In the genomic region with DNA sequence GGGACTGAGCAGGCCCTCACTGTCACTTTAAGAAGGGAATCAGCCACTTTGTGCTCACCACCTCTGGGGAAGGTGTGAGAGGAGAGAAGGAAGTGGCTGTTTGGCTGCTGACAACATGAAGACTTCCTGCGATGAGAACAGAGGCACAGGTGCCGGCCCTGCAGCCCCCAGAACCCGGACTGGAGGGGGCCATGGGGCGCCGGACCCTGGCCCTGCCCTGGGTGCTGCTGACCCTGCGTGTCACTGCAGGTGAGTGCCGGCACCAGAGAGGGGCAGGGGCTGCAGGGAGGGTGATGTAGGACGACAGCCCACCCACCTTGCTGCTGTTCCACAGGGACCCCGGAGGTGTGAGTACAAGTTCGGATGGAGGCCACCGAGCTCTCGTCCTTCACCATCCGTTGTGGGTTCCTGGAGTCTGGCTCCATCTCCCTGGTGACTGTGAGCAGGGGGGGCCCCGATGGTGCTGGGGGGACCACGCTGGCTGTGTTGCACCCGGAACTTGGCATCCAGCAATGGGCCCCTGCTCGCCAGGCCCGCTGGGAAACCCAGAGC, we compare ENCODE assay signal across 8 cellular contexts. TPM values are rescaled to one million over a fixed set of nuclear protein-coding genes. Genes with fewer than 3 reads are reported as not detected.
DNase-seq lines count a peak whose midpoint lies in the region; ATAC-seq and TF ChIP-seq lines count a peak whose summit lies in the region.
"Not testable (repeated sequence)": the region's sequence is repeated elsewhere in the genome, so short reads cannot be mapped to it uniquely, and the experiment has no call there.

No MANE protein-coding gene starts in this region.

- DNase-seq in DND-41; T-cell; activated CD8-positive, alpha-beta memory T cell treated with anti-CD3 and anti-CD28 coated beads, Interleukin-2, amount 10 ng/mL, durations not matched to agents 7 days and 5 days; activated naive CD8-positive, alpha-beta T cell treated with anti-CD3 and anti-CD28 coated beads for 36 hours: not testable (repeated sequence)
- DNase-seq in Right ventricle myocardium inferior (ENCODE audit: missing footprints) (peak; percentile 20), sigmoid colon (peak; percentile 55), upper lobe of left lung (peak in 1 of 2 donors; percentile 71)

- H3K79me2 ChIP-seq in DND-41 (ENCODE audit: insufficient read depth, low read length), result not testable (repeated sequence)

- TF ChIP-seq CTCF in DND-41 (IDR thresholded peaks at IDR 0.05; ENCODE audit: borderline replicate concordance, extremely low read depth, low read length, poor library complexity, severe bottlenecking); sigmoid colon (IDR thresholded peaks at IDR 0.05); upper lobe of left lung (IDR thresholded peaks at IDR 0.05): not testable (repeated sequence)

- WGBS in sigmoid colon, 2 donors, result 80 to 89% methylated on average over 18 of the region's 18 CpGs
- 74 to 100% methylated on average over 6 to 11 of the region's 18 CpGs for WGBS in upper lobe of left lung, 2 donors

- H3K36me3 ChIP-seq in DND-41 (ENCODE audit: insufficient read depth, low read length) (peaks cover 90% of the 10 kb centered on the region), sigmoid colon (peaks cover 27 to 97% (median 74%) of the 10 kb centered on the region in 4 donors), upper lobe of left lung (peaks cover 14 to 98% (median 87%) of the 10 kb centered on the region in 4 donors)

- H3K4me1 Mint-ChIP-seq in T-cell, result peaks cover 17 to 32% (median 19%) of the 10 kb centered on the region in 3 donors
- H3K4me1 Mint-ChIP-seq in activated CD8-positive, alpha-beta memory T cell treated with anti-CD3 and anti-CD28 coated beads, Interleukin-2, amount 10 ng/mL, durations not matched to agents 7 days and 5 days, result peaks cover 45% of the 10 kb centered on the region
- peaks cover 31% of the 10 kb centered on the region for H3K4me1 Mint-ChIP-seq in activated naive CD8-positive, alpha-beta T cell treated with anti-CD3 and anti-CD28 coated beads for 36 hours

- ATAC-seq in DND-41 (ENCODE audit: insufficient read depth, low read depth), result peak; percentile 40; the same call in 2 of the 3 replicates
- ATAC-seq in T-cell (replicated peaks in 1 of 4), result peak; percentile 76 to 95 (median 86)
- ATAC-seq in activated CD8-positive, alpha-beta memory T cell treated with anti-CD3 and anti-CD28 coated beads, Interleukin-2, amount 10 ng/mL, durations not matched to agents 7 days and 5 days, result peak; percentile 85
- not testable (repeated sequence) for ATAC-seq in Right ventricle myocardium inferior
- peak in 1 of 2 donors; percentile 15 for ATAC-seq in upper lobe of left lung (ENCODE audit: low FRiP score in 2 of 2)

- not testable (repeated sequence) for TF ChIP-seq POLR2A in sigmoid colon (IDR thresholded peaks at IDR 0.05); upper lobe of left lung (IDR thresholded peaks at IDR 0.05)

- CTCF ChIA-PET in T-cell (lab: Charles Lee), result interaction anchor here in 1 of 2 donors (1.1 kb wide), 1 partner anchor 353 kb away, joined by 3 read pairs; a partner anchor contains a TSS
- CTCF ChIA-PET in activated CD8-positive, alpha-beta memory T cell treated with anti-CD3 and anti-CD28 coated beads, Interleukin-2, amount 10 ng/mL, durations not matched to agents 7 days and 5 days (lab: Charles Lee), result interaction anchor here (1.6 kb wide), 1 partner anchor 55 kb away, joined by 4 read pairs; no protein-coding TSS in a partner anchor

- not testable (repeated sequence) for H3K27me3 ChIP-seq in DND-41 (ENCODE audit: insufficient read depth, low read length, poor library complexity); mononuclear cell (ENCODE audit: insufficient read depth, low read length); sigmoid colon; upper lobe of left lung

- H3K9me3 Mint-ChIP-seq in T-cell; activated CD8-positive, alpha-beta memory T cell treated with anti-CD3 and anti-CD28 coated beads, Interleukin-2, amount 10 ng/mL, durations not matched to agents 7 days and 5 days (ENCODE audit: low read depth); activated naive CD8-positive, alpha-beta T cell treated with anti-CD3 and anti-CD28 coated beads for 36 hours: not testable (repeated sequence)

- H3K9me3 ChIP-seq in DND-41 (ENCODE audit: insufficient read depth, low read length, severe bottlenecking); mononuclear cell (ENCODE audit: low read depth, low read length); sigmoid colon; upper lobe of left lung: not testable (repeated sequence)

- peak overlapping the region; percentile 61 to 77 (median 71) for H3K4me3 Mint-ChIP-seq in T-cell
- H3K4me3 Mint-ChIP-seq in activated CD8-positive, alpha-beta memory T cell treated with anti-CD3 and anti-CD28 coated beads, Interleukin-2, amount 10 ng/mL, durations not matched to agents 7 days and 5 days, result peak overlapping the region; percentile 45
- H3K4me3 Mint-ChIP-seq in activated naive CD8-positive, alpha-beta T cell treated with anti-CD3 and anti-CD28 coated beads for 36 hours, result peak overlapping the region; percentile 29

- not testable (repeated sequence) for H3K27ac ChIP-seq in DND-41 (ENCODE audit: low read length); sigmoid colon
- H3K27ac ChIP-seq in upper lobe of left lung, result peak overlapping the region in 2 of 4 donors; percentile 52 to 57

- H3K4me3 ChIP-seq in DND-41 (ENCODE audit: low read depth in 1 of 2, low read length in 2 of 2); sigmoid colon: not testable (repeated sequence)
- H3K4me3 ChIP-seq in mononuclear cell (ENCODE audit: low read length) (peak overlapping the region; percentile 39), upper lobe of left lung (peak overlapping the region in 3 of 4 donors; percentile 13 to 22 (median 20))

- peaks cover 33% of the 10 kb centered on the region for H3K36me3 Mint-ChIP-seq in T-cell
- H3K36me3 Mint-ChIP-seq in activated CD8-positive, alpha-beta memory T cell treated with anti-CD3 and anti-CD28 coated beads, Interleukin-2, amount 10 ng/mL, durations not matched to agents 7 days and 5 days, result peaks cover 43% of the 10 kb centered on the region
- peaks cover 41% of the 10 kb centered on the region for H3K36me3 Mint-ChIP-seq in activated naive CD8-positive, alpha-beta T cell treated with anti-CD3 and anti-CD28 coated beads for 36 hours

- H4K20me1 ChIP-seq in DND-41 (ENCODE audit: insufficient read depth, low read length), result peaks cover 11% of the 10 kb centered on the region; the same call in 1 of the 2 replicates

- not testable (repeated sequence) for H2AFZ ChIP-seq in DND-41 (ENCODE audit: low read depth, low read length)

- H3K27me3 Mint-ChIP-seq in T-cell; activated CD8-positive, alpha-beta memory T cell treated with anti-CD3 and anti-CD28 coated beads, Interleukin-2, amount 10 ng/mL, durations not matched to agents 7 days and 5 days; activated naive CD8-positive, alpha-beta T cell treated with anti-CD3 and anti-CD28 coated beads for 36 hours: not testable (repeated sequence)

- H3K4me2 ChIP-seq in DND-41 (ENCODE audit: insufficient read depth, low read length), result not testable (repeated sequence)

- H3K9ac ChIP-seq in DND-41 (ENCODE audit: low read depth, low read length), result not testable (repeated sequence)

- POLR2A ChIA-PET in T-cell (lab: Charles Lee), result not testable (repeated sequence)

- H3K27ac Mint-ChIP-seq in T-cell, result peak overlapping the region; percentile 76 to 81
- peak overlapping the region; percentile 87 for H3K27ac Mint-ChIP-seq in activated CD8-positive, alpha-beta memory T cell treated with anti-CD3 and anti-CD28 coated beads, Interleukin-2, amount 10 ng/mL, durations not matched to agents 7 days and 5 days
- peak overlapping the region; percentile 88 for H3K27ac Mint-ChIP-seq in activated naive CD8-positive, alpha-beta T cell treated with anti-CD3 and anti-CD28 coated beads for 36 hours

- intact Hi-C loops in Right ventricle myocardium inferior (cut with DNase I); sigmoid colon (cut with DNase I): not testable (repeated sequence)

- TF ChIP-seq EP300 in sigmoid colon (IDR thresholded peaks at IDR 0.05); upper lobe of left lung (IDR thresholded peaks at IDR 0.05): not testable (repeated sequence)

- H3K4me1 ChIP-seq in DND-41 (ENCODE audit: insufficient read depth, low read length); sigmoid colon; upper lobe of left lung: not testable (repeated sequence)
- peaks cover 32% of the 10 kb centered on the region for H3K4me1 ChIP-seq in mononuclear cell (ENCODE audit: insufficient read depth, low read length)

RNA-seq across cellular contexts. Expression of a gene that starts 5.6 kb away (rescaled TPM):
- total RNA-seq in T-cell (100 to 1,000 TPM in 3 of 5 donors, 10 to 100 TPM in 2; 91.2 to 117 (median 102) TPM), Right ventricle myocardium inferior (9.2 TPM), mononuclear cell (26.6 TPM), sigmoid colon (10 to 100 TPM; 25.3 to 56.2 (median 44.4) TPM), upper lobe of left lung (100 to 1,000 TPM in 1 of 6 donors, 10 to 100 TPM in 5; 18.4 to 259 (median 39.9) TPM)
- total RNA-seq in activated CD8-positive, alpha-beta memory T cell treated with anti-CD3 and anti-CD28 coated beads, Interleukin-2, amount 10 ng/mL, durations not matched to agents 7 days and 5 days, result 10 to 100 TPM; 46.0 to 67.8 TPM
- total RNA-seq in activated naive CD8-positive, alpha-beta T cell treated with anti-CD3 and anti-CD28 coated beads for 36 hours, result 10 to 100 TPM; 24.5 to 28.3 TPM
- 10 to 100 TPM in 1 of 3 donors, 1 to 10 TPM in 2; 4.9 to 65.6 (median 7.2) TPM for polyA plus RNA-seq in sigmoid colon

RNA-seq across cellular contexts. Expression of a gene that starts 21.0 kb away (rescaled TPM):
- total RNA-seq in T-cell, result 10 to 100 TPM in 2 of 5 donors, 1 to 10 TPM in 3; 3.7 to 19.3 (median 7.1) TPM
- 1 to 10 TPM; 1.3 to 3.4 TPM for total RNA-seq in activated CD8-positive, alpha-beta memory T cell treated with anti-CD3 and anti-CD28 coated beads, Interleukin-2, amount 10 ng/mL, durations not matched to agents 7 days and 5 days
- total RNA-seq in activated naive CD8-positive, alpha-beta T cell treated with anti-CD3 and anti-CD28 coated beads for 36 hours, result under 1 TPM; 0.68 TPM
- total RNA-seq in Right ventricle myocardium inferior, result 3.8 TPM
- 56.7 TPM for total RNA-seq in mononuclear cell
- total RNA-seq in sigmoid colon, result 10 to 100 TPM in 1 of 4 donors, 1 to 10 TPM in 3; 5.0 to 10.0 (median 5.9) TPM
- polyA plus RNA-seq in sigmoid colon, result 1 to 10 TPM; 5.4 to 6.9 (median 5.5) TPM
- total RNA-seq in upper lobe of left lung, result 10 to 100 TPM; 15.2 to 52.4 (median 24.2) TPM

RNA-seq across cellular contexts. Expression of a gene that starts 44.8 kb away (rescaled TPM):
- not detected for total RNA-seq in T-cell
- not detected for total RNA-seq in activated CD8-positive, alpha-beta memory T cell treated with anti-CD3 and anti-CD28 coated beads, Interleukin-2, amount 10 ng/mL, durations not matched to agents 7 days and 5 days
- total RNA-seq in activated naive CD8-positive, alpha-beta T cell treated with anti-CD3 and anti-CD28 coated beads for 36 hours, result not detected
- not detected for total RNA-seq in Right ventricle myocardium inferior
- under 0.01 TPM for total RNA-seq in mononuclear cell
- not detected for total RNA-seq in sigmoid colon
- polyA plus RNA-seq in sigmoid colon, result under 1 TPM in 1 of 3 donors, not detected in 2; 0.16 TPM
- total RNA-seq in upper lobe of left lung, result not detected
